In the genomic region with DNA sequence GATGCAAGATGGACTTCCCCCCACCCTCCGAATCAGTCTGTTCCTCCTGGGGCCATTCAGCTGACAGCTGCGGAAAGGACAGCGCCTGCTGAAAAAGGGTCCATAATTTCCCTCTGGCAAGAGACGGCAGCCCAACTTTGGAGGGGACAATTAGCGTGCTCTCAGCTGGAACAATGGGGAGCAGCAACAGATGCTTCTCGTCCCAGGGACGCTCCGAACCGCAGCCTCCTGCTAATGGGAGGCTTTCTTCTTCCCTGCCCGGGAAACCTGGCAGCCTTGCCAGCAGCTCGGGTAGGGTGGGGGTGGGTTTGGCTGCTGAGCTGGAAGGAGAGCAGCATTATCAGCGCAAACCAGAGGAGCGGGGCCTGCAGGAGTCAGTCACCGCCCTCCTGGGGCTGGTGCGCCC, we compare ENCODE assay signal across 17 cellular contexts.
DNase-seq lines count a peak whose midpoint lies in the region; TF ChIP-seq lines count a peak whose summit lies in the region.
"Had no signal": no experiment of that assay in that cellular context is flagged by ENCODE, and none has a peak within 500 bp of the region (broad histone marks: within the 10 kb centered on the region; RNA-seq: fewer than 3 reads in every experiment).

No MANE protein-coding gene starts in this region.

- no peak overlapping the region for H2BK120ac ChIP-seq in mesendoderm (ENCODE audit: low read depth, low read length)

- peak overlapping the region in 1 of 5 experiments; percentile 60 for H3K4me3 Mint-ChIP-seq in brain
- H3K4me3 Mint-ChIP-seq: activated CD4-positive, alpha-beta T cell treated with anti-CD3 and anti-CD28 coated beads, Interleukin-2, amount 10 ng/mL, durations not matched to agents 7 days and 5 days; CD8-positive, alpha-beta T cell; stimulated activated naive CD8-positive, alpha-beta T cell treated with anti-CD3 and anti-CD28 coated beads, Interleukin-15, amount 100 ng/mL, for 72 hours had no signal

- no peak overlapping the region for H3K23ac ChIP-seq in mesendoderm (ENCODE audit: low read length)

- DNase-seq in ELF-1 (ENCODE audit: low read depth, low spot score), result peak; percentile 47
- DNase-seq in NCI-H1105 treated with DMSO at 0.1 percent for 48 hours (lab: John Stamatoyannopoulos, UW), result peak; percentile 98
- DNase-seq in mesendoderm, result no peak
- DNase-seq in thyroid gland, result no peak
- no peak for DNase-seq in SIG-M5 treated with dmso at 0.1 percent for 504 hours (lab: John Stamatoyannopoulos, UW; ENCODE audit: unreplicated experiment)
- no peak for DNase-seq in NCI-H2081 (lab: John Stamatoyannopoulos, UW)
- DNase-seq: activated CD4-positive, alpha-beta T cell treated with anti-CD3 and anti-CD28 coated beads, Interleukin-2, amount 10 ng/mL, durations not matched to agents 7 days and 5 days; activated CD8-positive, alpha-beta memory T cell treated with anti-CD3 and anti-CD28 coated beads, Interleukin-2, amount 50 U/mL, for 4 hours; activated gamma-delta T cell; adrenal gland; CD8-positive, alpha-beta T cell; mucosa of descending colon; stimulated activated CD4-positive, alpha-beta T cell treated with anti-CD3 and anti-CD28 coated beads, Interleukin-1b, Interleukin-23, amount 100 ng/mL, for 48 hours; stimulated activated naive CD8-positive, alpha-beta T cell treated with anti-CD3 and anti-CD28 coated beads, Interleukin-15, amount 100 ng/mL, for 72 hours had no signal

- H3K79me1 ChIP-seq in mesendoderm (ENCODE audit: low read length), result no peaks in the 10 kb centered on the region

- H3K36me3 Mint-ChIP-seq in brain, result no peaks in the 10 kb centered on the region
- H3K36me3 Mint-ChIP-seq: CD8-positive, alpha-beta T cell had no signal

- no peak overlapping the region for H3K9ac ChIP-seq in mesendoderm (ENCODE audit: low read length)

- H3K4me1 Mint-ChIP-seq in brain, result peaks cover 23% of the 10 kb centered on the region
- H3K4me1 Mint-ChIP-seq: activated CD4-positive, alpha-beta T cell treated with anti-CD3 and anti-CD28 coated beads, Interleukin-2, amount 10 ng/mL, durations not matched to agents 7 days and 5 days; stimulated activated naive CD8-positive, alpha-beta T cell treated with anti-CD3 and anti-CD28 coated beads, Interleukin-15, amount 100 ng/mL, for 72 hours had no signal

- H3K36me3 ChIP-seq in mesendoderm (ENCODE audit: control insufficient read depth, insufficient read depth, low read length) (no peaks in the 10 kb centered on the region), thyroid gland (no peaks in the 10 kb centered on the region)
- H3K36me3 ChIP-seq: adrenal gland, HAP-1, upper lobe of left lung had no signal

- H3K27ac ChIP-seq in mesendoderm (ENCODE audit: low read depth, low read length) (no peak overlapping the region), thyroid gland (no peak overlapping the region)
- H3K27ac ChIP-seq: adrenal gland, upper lobe of left lung had no signal

- no peak overlapping the region for H3K18ac ChIP-seq in mesendoderm (ENCODE audit: low read length)

- peaks cover 0 to 16% (median 9%) of the 10 kb centered on the region in 5 experiments for H3K9me3 Mint-ChIP-seq in brain

- H3K4me3 ChIP-seq in mesendoderm (ENCODE audit: low read length), result no peak overlapping the region
- H3K4me3 ChIP-seq in thyroid gland (replicated peaks in 1 of 3), result no peak overlapping the region
- H3K4me3 ChIP-seq: adrenal gland, HAP-1, mucosa of descending colon, upper lobe of left lung had no signal

- H4K8ac ChIP-seq in mesendoderm (ENCODE audit: low read depth, low read length), result no peak overlapping the region

- TF ChIP-seq POLR2A in thyroid gland (IDR thresholded peaks at IDR 0.05), result no peak

- no peak overlapping the region for H2AK5ac ChIP-seq in mesendoderm (ENCODE audit: low read length)

- H2BK5ac ChIP-seq in mesendoderm (ENCODE audit: low read length), result no peak overlapping the region

- H3K27me3 Mint-ChIP-seq in brain, result peaks cover 8% of the 10 kb centered on the region
- H3K27me3 Mint-ChIP-seq: activated CD4-positive, alpha-beta T cell treated with anti-CD3 and anti-CD28 coated beads, Interleukin-2, amount 10 ng/mL, durations not matched to agents 7 days and 5 days; stimulated activated naive CD8-positive, alpha-beta T cell treated with anti-CD3 and anti-CD28 coated beads, Interleukin-15, amount 100 ng/mL, for 72 hours had no signal

- H3K79me2 ChIP-seq in mesendoderm (ENCODE audit: control insufficient read depth, insufficient read depth, low read length), result no peaks in the 10 kb centered on the region

- H3K4me1 ChIP-seq in mesendoderm (ENCODE audit: control insufficient read depth, low read depth, low read length) (no peaks in the 10 kb centered on the region), thyroid gland (no peaks in the 10 kb centered on the region)
- H3K4me1 ChIP-seq: adrenal gland, HAP-1, upper lobe of left lung had no signal

- no peak overlapping the region for H3K4ac ChIP-seq in mesendoderm (ENCODE audit: low read depth, low read length)

- no peaks in the 10 kb centered on the region for H3K9me3 ChIP-seq in thyroid gland
- H3K9me3 ChIP-seq: adrenal gland, HAP-1, mucosa of descending colon had no signal

- WGBS in mesendoderm (ENCODE audit: extremely low coverage, insufficient coverage, low lambda C conversion rate), result no CpG with 5 or more reads among the region's 15 CpGs
- WGBS in thyroid gland, 2 donors, result 45 to 54% methylated on average over 13 to 15 of the region's 15 CpGs

- peak overlapping the region; percentile 54 for H3K56ac ChIP-seq in mesendoderm (ENCODE audit: low read length)

- H4K5ac ChIP-seq in mesendoderm (ENCODE audit: low read length), result no peak overlapping the region

- H3K27ac Mint-ChIP-seq in brain, result peak overlapping the region; percentile 38 to 78 (median 66)
- H3K27ac Mint-ChIP-seq: activated CD4-positive, alpha-beta T cell treated with anti-CD3 and anti-CD28 coated beads, Interleukin-2, amount 10 ng/mL, durations not matched to agents 7 days and 5 days; CD8-positive, alpha-beta T cell; stimulated activated naive CD8-positive, alpha-beta T cell treated with anti-CD3 and anti-CD28 coated beads, Interleukin-15, amount 100 ng/mL, for 72 hours had no signal

- TF ChIP-seq CTCF in brain (conservative IDR thresholded peaks at IDR 0.05) (no peak), thyroid gland (IDR thresholded peaks at IDR 0.05) (no peak)

- H3K27me3 ChIP-seq in mesendoderm (ENCODE audit: insufficient read depth, low read length, poor library complexity) (no peaks in the 10 kb centered on the region), thyroid gland (no peaks in the 10 kb centered on the region)
- H3K27me3 ChIP-seq: adrenal gland, upper lobe of left lung had no signal

- H2BK15ac ChIP-seq in mesendoderm (replicated peaks; ENCODE audit: low read depth), result no peak overlapping the region

- intact Hi-C loops in thyroid gland (cut with DNase I), result no loop called here

- H3K4me2 ChIP-seq in mesendoderm (ENCODE audit: low read length), result no peak overlapping the region

Comparison
In these comparisons a context has a peak if more than half of its experiments do, and no peak if none do; other contexts are left out.
1. DNase-seq: peak in ELF-1 (single experiment) and NCI-H1105 treated with DMSO at 0.1 percent for 48 hours (single experiment); none in mesendoderm (single experiment), thyroid gland (0 of 2), SIG-M5 treated with dmso at 0.1 percent for 504 hours (single experiment) and NCI-H2081 (0 of 2).